1 cellular context compared by ENCODE assay signal in genomic region chr3:186722457-186722856, GRCh38.
TF ChIP-seq lines count a peak whose summit lies in the region.

No MANE protein-coding gene starts in this region.

TF ChIP-seq in liver, 16 proteins besides CTCF, POLR2A, EP300 and RAD21 (continued from another document):
- TF ChIP-seq REST (IDR thresholded peaks at IDR 0.05) (no peak), SP1 (IDR thresholded peaks at IDR 0.05) (no peak), YY1 (IDR thresholded peaks at IDR 0.05) (no peak), NR2F2 (IDR thresholded peaks at IDR 0.05) (no peak)
